Comparison of ENCODE assay signal across 8 cellular contexts in genomic region chr6:32047855-32048766, GRCh38. TPM values are rescaled to one million over a fixed set of nuclear protein-coding genes. Genes with fewer than 3 reads are reported as not detected.
A peak's percentile ranks its signal among the peaks of the same experiment; 100 is the strongest.
DNase-seq lines count a peak whose midpoint lies in the region; ATAC-seq and TF ChIP-seq lines count a peak whose summit lies in the region.

No MANE protein-coding gene starts in this region.

- dilution Hi-C loops in mammary epithelial cell (cut with HindIII; ENCODE audit: low sequenced_read_pairs), result no loop called here

- H3K4me1 Mint-ChIP-seq in WTC11, result peaks cover 2% of the 10 kb centered on the region; the same call in 1 of the 2 replicates

- no peaks in the 10 kb centered on the region for H3K79me2 ChIP-seq in mammary epithelial cell (ENCODE audit: insufficient read depth, low read length)

- H3K36me3 ChIP-seq in mammary epithelial cell (ENCODE audit: insufficient read depth, low read length) (no peaks in the 10 kb centered on the region), kidney epithelial cell (ENCODE audit: control insufficient read depth, insufficient read depth, low read length) (no peaks in the 10 kb centered on the region)

- peak; percentile 78 for TF ChIP-seq CTCF in LNCAP (IDR thresholded peaks at IDR 0.05)
- peak; percentile 92 for TF ChIP-seq CTCF in WTC11 (IDR thresholded peaks at IDR 0.05)
- peak; percentile 80 to 85 for TF ChIP-seq CTCF in mammary epithelial cell (conservative IDR thresholded peaks at IDR 0.05 in 1 of 2, IDR thresholded peaks at IDR 0.05 in 1 of 2; ENCODE audit: extremely low read depth in 1 of 2, insufficient read depth in 1 of 2, low read depth in 1 of 2, low read length in 2 of 2)
- TF ChIP-seq CTCF in kidney epithelial cell (IDR thresholded peaks at IDR 0.05; ENCODE audit: insufficient read depth, low read length, poor library complexity, severe bottlenecking), result peak; percentile 86

- H3K4me2 ChIP-seq in mammary epithelial cell (ENCODE audit: insufficient read depth, low read depth, low read length), result no peak overlapping the region

- POLR2A ChIA-PET in WTC11 (lab: Charles Lee), result interaction anchor here (0.6 to 0.7 kb wide), 2 partner anchors 99 to 924 kb away, joined by 3 read pairs; no protein-coding TSS in a partner anchor

- DNase-seq in EH (ENCODE audit: low read depth) (peak; percentile 64), WTC11 (ENCODE audit: low spot score) (peak; percentile 88), mammary epithelial cell (peak; percentile 28), kidney epithelial cell (ENCODE audit: low read depth) (no peak)
- DNase-seq in stimulated activated CD4-positive, alpha-beta T cell treated with anti-CD3 and anti-CD28 coated beads, Interleukin-2, amount 100 ng/mL, for 24 hours, result peak; percentile 81 to 82

- CTCF ChIA-PET in WTC11 (lab: Charles Lee) (interaction anchor here (0.5 to 3.5 kb wide), 34 partner anchors 9 to 819 kb away, joined by 3 to 23 read pairs (median 4); partner anchors contain the start of genes AGPAT1, EHMT2, FKBPL and NEU1), mammary epithelial cell (lab: Charles Lee; ENCODE audit: low non-redundant PET) (no interaction called here)

- H3K4me1 ChIP-seq in mammary epithelial cell (ENCODE audit: insufficient read depth, low read length), result no peaks in the 10 kb centered on the region

- H3K9me3 Mint-ChIP-seq in WTC11, result no peaks in the 10 kb centered on the region

- no peak overlapping the region for H3K4me3 Mint-ChIP-seq in WTC11

- H2AFZ ChIP-seq in mammary epithelial cell (ENCODE audit: low read depth, low read length), result no peak overlapping the region

- no peak overlapping the region for H3K27ac Mint-ChIP-seq in WTC11

- WGBS in mammary epithelial cell (ENCODE audit: low coverage, missing lambda C conversion rate), result 62% methylated on average over 27 of the region's 42 CpGs

- intact Hi-C loops in mammary epithelial cell (cut with micrococcal nuclease), result loop anchor here (10.0 kb wide), 1 partner anchor 107 kb away; the partner anchor contains the start of genes PPT2 and PRRT1

- H3K36me3 Mint-ChIP-seq in WTC11, result no peaks in the 10 kb centered on the region

- in situ Hi-C loops in mammary epithelial cell (cut with MboI; ENCODE audit: low sequenced_read_pairs in 2 of 2), result no loop called here

- H3K27me3 ChIP-seq in mammary epithelial cell (ENCODE audit: insufficient read depth, low read length) (no peaks in the 10 kb centered on the region), kidney epithelial cell (ENCODE audit: control insufficient read depth, insufficient read depth, low read length) (peaks cover 40% of the 10 kb centered on the region)

- H3K9me3 ChIP-seq in mammary epithelial cell (replicated peaks; ENCODE audit: insufficient read depth, low read length), result no peaks in the 10 kb centered on the region

- H4K20me1 ChIP-seq in mammary epithelial cell (ENCODE audit: insufficient read depth, low read length), result no peaks in the 10 kb centered on the region

- no TSS peak for BruUV-seq in mammary epithelial cell (replicated peaks; lab: Mats Ljungman, UMichigan)

- peak; percentile 71 for ATAC-seq in WTC11
- ATAC-seq in GM21360 (IDR thresholded peaks at IDR 0.05; ENCODE audit: unreplicated experiment), result no peak
- no peak for ATAC-seq in HG03139 (IDR thresholded peaks at IDR 0.05; ENCODE audit: unreplicated experiment)

- H3K9ac ChIP-seq in mammary epithelial cell (ENCODE audit: insufficient read depth, low read length), result no peak overlapping the region

- no peaks in the 10 kb centered on the region; the same call in 1 of the 2 replicates for H3K27me3 Mint-ChIP-seq in WTC11 (ENCODE audit: low read depth)

- no peak overlapping the region for H3K4me3 ChIP-seq in mammary epithelial cell (replicated peaks in 1 of 3; ENCODE audit: insufficient read depth in 1 of 3, low read depth in 2 of 3, low read length in 3 of 3)
- no peak overlapping the region for H3K4me3 ChIP-seq in kidney epithelial cell (ENCODE audit: low read depth, low read length)

- no peak overlapping the region for H3K27ac ChIP-seq in mammary epithelial cell (ENCODE audit: insufficient read depth, low read depth, low read length)

TF ChIP-seq in WTC11, 78 proteins besides CTCF, POLR2A, EP300 and RAD21 (continues in another document):
- TF ChIP-seq AFF4 (CRISPR knock-in tag; IDR thresholded peaks at IDR 0.05; ENCODE audit: borderline replicate concordance) (no peak), CBFB (CRISPR knock-in tag; IDR thresholded peaks at IDR 0.05; ENCODE audit: low read depth) (no peak), ZBTB21 (CRISPR knock-in tag; IDR thresholded peaks at IDR 0.05; ENCODE audit: borderline replicate concordance) (no peak), NFE2L1 (CRISPR knock-in tag; IDR thresholded peaks at IDR 0.05) (no peak), ZNF671 (CRISPR knock-in tag; IDR thresholded peaks at IDR 0.05) (no peak)
- TF ChIP-seq, protein P1, sequence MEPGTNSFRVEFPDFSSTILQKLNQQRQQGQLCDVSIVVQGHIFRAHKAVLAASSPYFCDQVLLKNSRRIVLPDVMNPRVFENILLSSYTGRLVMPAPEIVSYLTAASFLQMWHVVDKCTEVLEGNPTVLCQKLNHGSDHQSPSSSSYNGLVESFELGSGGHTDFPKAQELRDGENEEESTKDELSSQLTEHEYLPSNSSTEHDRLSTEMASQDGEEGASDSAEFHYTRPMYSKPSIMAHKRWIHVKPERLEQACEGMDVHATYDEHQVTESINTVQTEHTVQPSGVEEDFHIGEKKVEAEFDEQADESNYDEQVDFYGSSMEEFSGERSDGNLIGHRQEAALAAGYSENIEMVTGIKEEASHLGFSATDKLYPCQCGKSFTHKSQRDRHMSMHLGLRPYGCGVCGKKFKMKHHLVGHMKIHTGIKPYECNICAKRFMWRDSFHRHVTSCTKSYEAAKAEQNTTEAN (CRISPR knock-in tag; IDR thresholded peaks at IDR 0.05), result no peak
- TF ChIP-seq, protein P2, sequence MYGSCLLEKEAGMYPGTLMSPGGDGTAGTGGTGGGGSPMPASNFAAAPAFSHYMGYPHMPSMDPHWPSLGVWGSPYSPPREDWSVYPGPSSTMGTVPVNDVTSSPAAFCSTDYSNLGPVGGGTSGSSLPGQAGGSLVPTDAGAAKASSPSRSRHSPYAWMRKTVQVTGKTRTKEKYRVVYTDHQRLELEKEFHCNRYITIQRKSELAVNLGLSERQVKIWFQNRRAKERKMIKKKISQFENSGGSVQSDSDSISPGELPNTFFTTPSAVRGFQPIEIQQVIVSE (CRISPR knock-in tag; IDR thresholded peaks at IDR 0.05; ENCODE audit: borderline replicate concordance), result no peak

RNA-seq across cellular contexts. Expression of gene CYP21A2, which starts 9.9 kb away (rescaled TPM):
- total RNA-seq in WTC11 (2021), result 1.2 to 1.5 TPM (median 1.4 TPM) in 3 replicates
- total RNA-seq in mammary epithelial cell, result under 1 TPM in 1 of 2 donors, not detected in 1; 0.17 TPM
- not detected for polyA plus RNA-seq in mammary epithelial cell
- polyA minus RNA-seq in mammary epithelial cell, result not detected
- 1.1 TPM in 1 of 2 replicates, not detected in the other for total RNA-seq in kidney epithelial cell

RNA-seq across cellular contexts. Expression of gene C4B, which starts 33.5 kb away (rescaled TPM):
- total RNA-seq in WTC11 (2021) (3.7 to 5.1 TPM (median 5.0 TPM) in 3 replicates), mammary epithelial cell (1 to 10 TPM; 2.8 to 2.9 TPM), kidney epithelial cell (2.3 and 4.4 TPM in 2 replicates)
- polyA plus RNA-seq in mammary epithelial cell, result 2.3 TPM
- polyA minus RNA-seq in mammary epithelial cell, result not detected
